Comparison of ENCODE assay signal across 21 cellular contexts in genomic region chr15:66025972-66026371, GRCh38.
DNase-seq lines count a peak whose midpoint lies in the region; ATAC-seq, FAIRE-seq and TF ChIP-seq lines count a peak whose summit lies in the region.
"Had no signal": no experiment of that assay in that cellular context is flagged by ENCODE, and none has a peak within 500 bp of the region (broad histone marks: within the 10 kb centered on the region; RNA-seq: fewer than 3 reads in every experiment).

No MANE protein-coding gene starts in this region.

- no peak overlapping the region for H3K56ac ChIP-seq in H1 (replicated peaks; ENCODE audit: insufficient read length, low read depth, low read length)

- no peak overlapping the region for H3K4ac ChIP-seq in H1 (replicated peaks; ENCODE audit: insufficient read length, low read depth, low read length)

- CTCF ChIA-PET in HCT116 (lab: Charles Lee), result no interaction called here
- CTCF ChIA-PET in H1 (lab: Charles Lee; ENCODE audit: partially characterized antibody), result interaction anchor here (0.6 to 2.1 kb wide), 12 partner anchors 10 to 94 kb away, joined by 3 to 7 read pairs (median 3); no protein-coding TSS in a partner anchor

- no peak overlapping the region for H3K27ac Mint-ChIP-seq in naive thymus-derived CD8-positive, alpha-beta T cell

- H4K20me1 ChIP-seq in HCT116 (ENCODE audit: insufficient read depth), result no peaks in the 10 kb centered on the region
- H4K20me1 ChIP-seq in OCI-LY3 (ENCODE audit: insufficient read depth, low read length), result no peaks in the 10 kb centered on the region
- H4K20me1 ChIP-seq in H1 (replicated peaks in 1 of 2; ENCODE audit: control insufficient read depth in 1 of 2, insufficient read depth in 2 of 2, low read length in 2 of 2), result no peaks in the 10 kb centered on the region

- H3K4me2 ChIP-seq in HCT116 (ENCODE audit: low read length), result no peak overlapping the region
- H3K4me2 ChIP-seq in OCI-LY3 (ENCODE audit: low read length), result 0 out of 2 replicates have a peak overlapping the region, but pooled peaks have one; percentile 2
- peak overlapping the region; percentile 43 to 54 for H3K4me2 ChIP-seq in H1 (ENCODE audit: insufficient read depth in 1 of 2, low read depth in 2 of 2, low read length in 2 of 2)
- H3K4me2 ChIP-seq: PC-9 had no signal

- 12% methylated on average over 7 of the region's 7 CpGs; no CpG with 5 or more reads in 1 of the 2 experiments for WGBS in H1 (ENCODE audit: extremely low coverage in 1 of 2, insufficient coverage in 1 of 2, insufficient read length in 1 of 2, insufficient replicate concordance in 2 of 2, low coverage in 1 of 2, low lambda C conversion rate in 2 of 2, missing lambda C conversion rate in 1 of 2), 2 experiments

- H3K79me1 ChIP-seq in H1 (ENCODE audit: low read depth, low read length), result no peaks in the 10 kb centered on the region

- no peak overlapping the region for H2BK12ac ChIP-seq in H1 (ENCODE audit: low read depth, low read length)

- H3K27me3 Mint-ChIP-seq in naive thymus-derived CD8-positive, alpha-beta T cell, result peaks cover 9 to 18% (median 15%) of the 10 kb centered on the region in 5 donors

- TF ChIP-seq CTCF in HCT116 (IDR thresholded peaks at IDR 0.05 in 2 of 3, conservative IDR thresholded peaks at IDR 0.05 in 1 of 3; ENCODE audit: borderline replicate concordance in 1 of 3, insufficient read depth in 1 of 3, low read depth in 2 of 3, low read length in 2 of 3) (no peak), OCI-LY3 (IDR thresholded peaks at IDR 0.05; ENCODE audit: low read depth, low read length) (no peak), H1 (IDR thresholded peaks at IDR 0.05; ENCODE audit: control extremely low read depth in 1 of 3, insufficient read depth in 1 of 3, low read depth in 1 of 3, low read length in 3 of 3) (peak; percentile 10 to 27 (median 20))

- H2AK5ac ChIP-seq in H1 (ENCODE audit: low read depth, low read length), result no peak overlapping the region

- H3K27ac ChIP-seq in HCT116 (ENCODE audit: low read depth, low read length), result no peak overlapping the region
- H3K27ac ChIP-seq in OCI-LY3 (ENCODE audit: low read length), result no peak overlapping the region
- H3K27ac ChIP-seq in H1 (ENCODE audit: low read depth, low read length), result no peak overlapping the region; the same call in 1 of the 2 replicates
- H3K27ac ChIP-seq: C4-2B, PC-9 had no signal

- H3K4me3 ChIP-seq in HCT116 (replicated peaks in 1 of 2; ENCODE audit: low read depth in 1 of 2, low read length in 2 of 2), result no peak overlapping the region
- H3K4me3 ChIP-seq in OCI-LY3 (ENCODE audit: low read length), result no peak overlapping the region
- H3K4me3 ChIP-seq in H1 (ENCODE audit: extremely low read depth in 1 of 4, insufficient read depth in 2 of 4, low read depth in 3 of 4, low read length in 4 of 4), result peak overlapping the region in 1 of 4 experiments; percentile 35; a peak in 2 of 8 replicates
- H3K4me3 ChIP-seq: PC-9 had no signal

- H3K23ac ChIP-seq in H1 (ENCODE audit: insufficient read length), result no peak overlapping the region

- H3K9me3 ChIP-seq in HCT116 (ENCODE audit: control insufficient read depth in 1 of 2, insufficient read depth in 1 of 2, low read depth in 1 of 2, low read length in 2 of 2) (no peaks in the 10 kb centered on the region), OCI-LY3 (ENCODE audit: insufficient read depth, low read length) (no peaks in the 10 kb centered on the region), H1 (ENCODE audit: insufficient read depth in 2 of 2, low read depth in 1 of 2, low read length in 1 of 2) (no peaks in the 10 kb centered on the region; a peak in 1 of 4 replicates)

- TF ChIP-seq RAD21 in HCT116 (IDR thresholded peaks at IDR 0.05; ENCODE audit: low read depth) (0 out of 2 replicates have a peak, but pooled peaks have one; percentile 4), H1 (IDR thresholded peaks at IDR 0.05 in 1 of 2, conservative IDR thresholded peaks at IDR 0.05 in 1 of 2; ENCODE audit: low read depth in 2 of 2, low read length in 2 of 2) (peak; percentile 55 to 56)

- no peak for TF ChIP-seq POLR2A in HCT116 (IDR thresholded peaks at IDR 0.05; ENCODE audit: borderline replicate concordance, extremely low read depth, insufficient read depth, insufficient read length)
- TF ChIP-seq POLR2A in H1 (IDR thresholded peaks at IDR 0.05; ENCODE audit: control extremely low read depth in 1 of 2, low read depth in 2 of 2, low read length in 2 of 2), result no peak

- no peak overlapping the region for H3K4me3 Mint-ChIP-seq in naive thymus-derived CD8-positive, alpha-beta T cell
- H3K4me3 Mint-ChIP-seq: CD8-positive, alpha-beta memory T cell had no signal

- no peak overlapping the region for H2BK5ac ChIP-seq in H1 (ENCODE audit: low read depth, low read length)

- intact Hi-C loops in HCT116 (cut with micrococcal nuclease), result no loop called here

- no peaks in the 10 kb centered on the region for H3K79me2 ChIP-seq in HCT116 (ENCODE audit: insufficient read depth, low read length)
- H3K79me2 ChIP-seq in OCI-LY3 (ENCODE audit: low read length), result no peaks in the 10 kb centered on the region
- no peaks in the 10 kb centered on the region for H3K79me2 ChIP-seq in H1 (ENCODE audit: control insufficient read depth in 1 of 2, insufficient read depth in 2 of 2, low read length in 2 of 2)

- no peak overlapping the region for H3K18ac ChIP-seq in H1 (ENCODE audit: extremely low read depth, low read length)

- no peak overlapping the region for H2AFZ ChIP-seq in HCT116 (ENCODE audit: low read depth, low read length, poor library complexity, severe bottlenecking)
- H2AFZ ChIP-seq in OCI-LY3 (ENCODE audit: low read depth, low read length), result no peak overlapping the region
- no peak overlapping the region for H2AFZ ChIP-seq in H1 (ENCODE audit: low read length)
- H2AFZ ChIP-seq: PC-9 had no signal

- no peaks in the 10 kb centered on the region for H3K9me3 Mint-ChIP-seq in naive thymus-derived CD8-positive, alpha-beta T cell
- H3K9me3 Mint-ChIP-seq: CD8-positive, alpha-beta memory T cell had no signal

- H3K36me3 ChIP-seq in HCT116 (ENCODE audit: control insufficient read depth in 1 of 2, insufficient read depth in 2 of 2, low read length in 2 of 2), result no peaks in the 10 kb centered on the region
- no peaks in the 10 kb centered on the region for H3K36me3 ChIP-seq in OCI-LY3 (replicated peaks; ENCODE audit: low read depth, low read length)
- H3K36me3 ChIP-seq in H1 (ENCODE audit: control insufficient read depth in 2 of 4, insufficient read depth in 4 of 4, low read length in 3 of 4), result no peaks in the 10 kb centered on the region

- H3K9me2 ChIP-seq in HCT116 (ENCODE audit: insufficient read depth), result no peaks in the 10 kb centered on the region

- DNase-seq in HCT116 (ENCODE audit: low read depth, low spot score) (no peak), H1 (ENCODE audit: low read depth in 1 of 2, low spot score in 2 of 2) (peak; percentile 60 to 69), kidney tubule cell (ENCODE audit: low spot score) (peak; percentile 30), nucleus accumbens (lab: John Stamatoyannopoulos, UW) (no peak), NCI-H2081 (lab: John Stamatoyannopoulos, UW) (no peak)
- no peak for DNase-seq in naive thymus-derived CD8-positive, alpha-beta T cell
- DNase-seq: CD8-positive, alpha-beta memory T cell; GDM1; Kasumi-1; NCI-H1048; NCI-H1417 treated with DMSO at 0.1 percent for 48 hours; NCI-H187; NCI-H2107; PC-9; T-helper 1 cell had no signal

- H2BK20ac ChIP-seq in H1 (ENCODE audit: low read length), result no peak overlapping the region

- H3K27me3 ChIP-seq in HCT116 (ENCODE audit: insufficient read depth, low read length), result no peaks in the 10 kb centered on the region
- H3K27me3 ChIP-seq in OCI-LY3 (ENCODE audit: low read depth, low read length), result peaks cover 61% of the 10 kb centered on the region
- H3K27me3 ChIP-seq in H1 (replicated peaks in 1 of 4; ENCODE audit: control insufficient read depth in 3 of 4, extremely low read depth in 1 of 4, insufficient read depth in 3 of 4, low read length in 3 of 4), result no peaks in the 10 kb centered on the region

- H3K14ac ChIP-seq in H1 (ENCODE audit: insufficient read length), result no peak overlapping the region

- no peaks in the 10 kb centered on the region for H3K23me2 ChIP-seq in H1 (ENCODE audit: low read depth, low read length)

- POLR2A ChIA-PET in HCT116 (lab: Charles Lee), result no interaction called here
- POLR2A ChIA-PET in H1 (lab: Charles Lee; ENCODE audit: partially characterized antibody), result interaction anchor here (0.7 to 1.7 kb wide), 3 partner anchors 11 to 55 kb away, joined by 3 to 5 read pairs (median 5); no protein-coding TSS in a partner anchor
- POLR2A ChIA-PET in naive thymus-derived CD8-positive, alpha-beta T cell (lab: Charles Lee), result no interaction called here

- H4K91ac ChIP-seq in H1 (replicated peaks; ENCODE audit: insufficient read length, low read length), result no peak overlapping the region

- peak; percentile 99 for FAIRE-seq in H1 (lab: Jason Lieb, UNC)
- FAIRE-seq: A204.1, GM19239, H54 had no signal

- no peak overlapping the region for H4K8ac ChIP-seq in H1 (ENCODE audit: extremely low read depth, insufficient read depth, low read length)

- H3K4me1 ChIP-seq in HCT116 (ENCODE audit: control insufficient read depth in 1 of 2, insufficient read depth in 2 of 2, low read length in 2 of 2), result peaks cover 12 to 42% of the 10 kb centered on the region in 2 experiments
- peaks cover 31% of the 10 kb centered on the region for H3K4me1 ChIP-seq in OCI-LY3 (ENCODE audit: low read length)
- peaks cover 17 to 40% (median 24%) of the 10 kb centered on the region in 4 experiments for H3K4me1 ChIP-seq in H1 (replicated peaks in 1 of 4; ENCODE audit: control insufficient read depth in 3 of 4, insufficient read depth in 4 of 4, low read length in 3 of 4)

- no peak overlapping the region for H4K5ac ChIP-seq in H1 (ENCODE audit: insufficient read length, low read depth, low read length)

- no peak for ATAC-seq in HCT116
- no peak for ATAC-seq in HG02642 (IDR thresholded peaks at IDR 0.05; ENCODE audit: poor library complexity, unreplicated experiment)
- no peak for ATAC-seq in naive thymus-derived CD8-positive, alpha-beta T cell

- H3K4me1 Mint-ChIP-seq in naive thymus-derived CD8-positive, alpha-beta T cell, result peaks cover 0 to 5% (median 0%) of the 10 kb centered on the region in 4 donors
- H3K4me1 Mint-ChIP-seq: CD8-positive, alpha-beta memory T cell had no signal

- no peak overlapping the region for H2BK15ac ChIP-seq in H1 (ENCODE audit: low read length)

- BruUV-seq in HCT116 (replicated peaks; lab: Mats Ljungman, UMichigan), result no TSS peak

- H3K36me3 Mint-ChIP-seq in naive thymus-derived CD8-positive, alpha-beta T cell, result no peaks in the 10 kb centered on the region
- H3K36me3 Mint-ChIP-seq: CD8-positive, alpha-beta memory T cell had no signal

- H2BK120ac ChIP-seq in H1 (replicated peaks; ENCODE audit: low read depth, low read length), result no peak overlapping the region

- peak in 1 of 2 experiments; percentile 73; a peak in 1 of 3 replicates for TF ChIP-seq EP300 in H1 (IDR thresholded peaks at IDR 0.05; ENCODE audit: borderline replicate concordance in 1 of 2, low read depth in 2 of 2, low read length in 2 of 2)

- H3K9ac ChIP-seq in HCT116 (ENCODE audit: low read length), result no peak overlapping the region
- no peak overlapping the region for H3K9ac ChIP-seq in OCI-LY3 (ENCODE audit: low read length)
- H3K9ac ChIP-seq in H1 (replicated peaks in 1 of 4; ENCODE audit: extremely low read depth in 1 of 4, low read depth in 3 of 4, low read length in 3 of 4), result no peak overlapping the region

- RAD21 ChIA-PET in HCT116 (lab: Charles Lee; ENCODE audit: low non-redundant PET in 1 of 2, low total read pairs in 2 of 2, uncharacterized antibody in 2 of 2, unreplicated experiment in 2 of 2), result interaction anchor here in 1 of 2 experiments (0.6 kb wide), 1 partner anchor 261 kb away, joined by 5 read pairs; no protein-coding TSS in a partner anchor

Comparison
In these comparisons a context has a peak if more than half of its experiments do, and no peak if none do; other contexts are left out.
1. DNase-seq: peak in H1 (2 of 2) and kidney tubule cell (single experiment); none in HCT116 (single experiment), nucleus accumbens (0 of 56), NCI-H2081 (0 of 2) and naive thymus-derived CD8-positive, alpha-beta T cell (0 of 10).
2. CTCF ChIP-seq: peak in H1 (3 of 3); none in HCT116 (0 of 3) and OCI-LY3 (single experiment).
3. Of the 16 proteins assayed by ChIP-seq in both H1 and HCT116: peak only in H1: CTCF and EGR1; only in HCT116: none; in both: RAD21; in neither: 12; mixed calls (peak in some experiments, not most) for 1.